In the genomic region with DNA sequence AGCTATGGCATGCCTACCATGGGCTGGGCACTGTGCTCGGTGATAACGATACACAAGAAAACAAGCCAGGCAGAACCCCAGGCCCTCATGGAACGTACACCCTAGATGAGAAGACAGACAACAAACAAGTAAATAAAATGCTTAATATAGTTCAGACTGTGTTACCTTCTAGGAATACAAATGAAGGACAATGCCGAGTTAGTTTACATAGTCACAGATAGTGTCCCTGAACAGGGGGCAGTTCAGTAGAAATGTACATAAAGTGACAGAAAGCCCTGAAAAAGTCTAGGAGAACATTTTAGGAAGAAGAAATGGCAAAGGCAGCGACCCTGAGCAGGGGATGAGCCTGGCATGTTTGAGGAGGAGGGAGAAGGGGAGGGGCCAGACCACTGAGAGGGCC, we compare ENCODE assay signal across 12 cellular contexts.
"Had no signal": no experiment of that assay in that cellular context is flagged by ENCODE, and none has a peak within 500 bp of the region (broad histone marks: within the 10 kb centered on the region; RNA-seq: fewer than 3 reads in every experiment).

No MANE protein-coding gene starts in this region.

- H3K27me3 ChIP-seq: cardiac muscle cell, colonic mucosa had no signal

- H3K4me3 Mint-ChIP-seq: activated CD4-positive, alpha-beta memory T cell treated with anti-CD3 and anti-CD28 coated beads for 36 hours; T-helper 2 cell treated with Interferon-gamma antibody and Interleukin-4, amounts not matched to agents 5 μg/mL and 100 μg/mL, for 36 hours; type B pancreatic cell had no signal

- ATAC-seq: right cardiac atrium had no signal

- H3K36me3 ChIP-seq: cardiac muscle cell, colonic mucosa had no signal

- H3K27me3 Mint-ChIP-seq: activated CD4-positive, alpha-beta memory T cell treated with anti-CD3 and anti-CD28 coated beads for 36 hours; type B pancreatic cell had no signal

- H3K36me3 Mint-ChIP-seq: activated CD4-positive, alpha-beta memory T cell treated with anti-CD3 and anti-CD28 coated beads for 36 hours had no signal

- H3K27ac Mint-ChIP-seq: T-helper 2 cell treated with Interferon-gamma antibody and Interleukin-4, amounts not matched to agents 5 μg/mL and 100 μg/mL, for 36 hours; type B pancreatic cell had no signal

- H3K27ac ChIP-seq: cardiac muscle cell, colonic mucosa, epithelial cell of prostate had no signal

- H3K9me3 ChIP-seq: colonic mucosa had no signal

- DNase-seq: activated CD4-positive, alpha-beta memory T cell treated with anti-CD3 and anti-CD28 coated beads for 36 hours; activated naive CD4-positive, alpha-beta T cell; colonic mucosa; effector memory CD4-positive, alpha-beta T cell; hippocampal formation; kidney glomerular epithelial cell; right cardiac atrium; stimulated activated naive CD4-positive, alpha-beta T cell had no signal

- H3K9me3 Mint-ChIP-seq: activated CD4-positive, alpha-beta memory T cell treated with anti-CD3 and anti-CD28 coated beads for 36 hours; T-helper 2 cell treated with Interferon-gamma antibody and Interleukin-4, amounts not matched to agents 5 μg/mL and 100 μg/mL, for 36 hours; type B pancreatic cell had no signal

- H3K4me3 ChIP-seq: cardiac muscle cell, colonic mucosa had no signal
